ENCODE assay signal across 27 cellular contexts in genomic region chr7:17863815-17864159, GRCh38.
"Had no signal": no experiment of that assay in that cellular context is flagged by ENCODE, and none has a peak within 500 bp of the region (broad histone marks: within the 10 kb centered on the region; RNA-seq: fewer than 3 reads in every experiment).

No MANE protein-coding gene starts in this region.

- H3K4me3 Mint-ChIP-seq: immature natural killer cell; mesothelial cell of epicardium; natural killer cell; nephron progenitor cell; neural progenitor cell; stimulated activated memory B cell treated with anti-CD40 and anti-IgM and Interleukin-4, amounts not matched to agents 10 μg/mL and 1 μg/mL and 100 μg/mL, for 72 hours; stimulated activated naive CD8-positive, alpha-beta T cell treated with anti-CD3 and anti-CD28 coated beads, Interleukin-15, amount 100 ng/mL, for 72 hours; type B pancreatic cell had no signal

- H3K27ac ChIP-seq: neural progenitor cell, ovary, right atrium auricular region, right lobe of liver, tibial nerve, uterus had no signal

- H3K27me3 ChIP-seq: left lung, neural progenitor cell, ovary, right atrium auricular region, right lobe of liver, tibial nerve, uterus had no signal

- DNase-seq: immature natural killer cell; kidney; left colon; mesendoderm; naive B cell; natural killer cell; nephron progenitor cell; ovary; right lobe of liver; stimulated activated CD4-positive, alpha-beta T cell treated with anti-CD3 and anti-CD28 coated beads, Interleukin-1b, Interleukin-23, amount 100 ng/mL, for 48 hours; stimulated activated CD4-positive, alpha-beta T cell treated with anti-CD3 and anti-CD28 coated beads, Interleukin-2, amount 100 ng/mL, for 48 hours; stimulated activated CD4-positive, alpha-beta T cell treated with anti-CD3 and anti-CD28 coated beads, Interleukin-4, amount 100 ng/mL, for 4 hours; stimulated activated CD8-positive, alpha-beta memory T cell treated with anti-CD3 and anti-CD28 coated beads, Interleukin-4, amount 100 ng/mL, for 48 hours; stimulated activated naive CD4-positive, alpha-beta T cell treated with Interleukin-2 at 50 U/mL for 16 hours; stimulated activated naive CD8-positive, alpha-beta T cell treated with anti-CD3 and anti-CD28 coated beads, Interleukin-15, amount 100 ng/mL, for 72 hours; substantia nigra; uterus had no signal

- ATAC-seq: left colon; left lung; stimulated activated memory B cell treated with anti-CD40 and anti-IgM and Interleukin-4, amounts not matched to agents 10 μg/mL and 1 μg/mL and 100 μg/mL, for 72 hours; stimulated activated naive CD8-positive, alpha-beta T cell treated with anti-CD3 and anti-CD28 coated beads, Interleukin-15, amount 100 ng/mL, for 72 hours had no signal

- H3K27ac Mint-ChIP-seq: mesothelial cell of epicardium; nephron progenitor cell; neural progenitor cell; progenitor cell of endocrine pancreas; stimulated activated memory B cell treated with anti-CD40 and anti-IgM and Interleukin-4, amounts not matched to agents 10 μg/mL and 1 μg/mL and 100 μg/mL, for 72 hours; type B pancreatic cell had no signal

- FAIRE-seq: kidney had no signal

- H2AFZ ChIP-seq: neural progenitor cell had no signal

- H3K9ac ChIP-seq: neural progenitor cell had no signal

- H3K4me3 ChIP-seq: left lung, lung, neural progenitor cell, ovary, right atrium auricular region, right lobe of liver, smooth muscle cell, tibial nerve, uterus had no signal

- H3K9me3 Mint-ChIP-seq: natural killer cell had no signal

- H3K9me3 ChIP-seq: right lobe of liver, uterus had no signal

- H3K27me3 Mint-ChIP-seq: naive B cell; progenitor cell of endocrine pancreas; stimulated activated memory B cell treated with anti-CD40 and anti-IgM and Interleukin-4, amounts not matched to agents 10 μg/mL and 1 μg/mL and 100 μg/mL, for 72 hours; stimulated activated naive CD8-positive, alpha-beta T cell treated with anti-CD3 and anti-CD28 coated beads, Interleukin-15, amount 100 ng/mL, for 72 hours; type B pancreatic cell had no signal

- H3K4me2 ChIP-seq: neural progenitor cell, smooth muscle cell had no signal

- H3K36me3 ChIP-seq: ovary, uterus had no signal

- H3K4me1 Mint-ChIP-seq: mesothelial cell of epicardium; neural progenitor cell; stimulated activated naive CD8-positive, alpha-beta T cell treated with anti-CD3 and anti-CD28 coated beads, Interleukin-15, amount 100 ng/mL, for 72 hours had no signal

- H3K4me1 ChIP-seq: left lung, right lobe of liver, tibial nerve, uterus had no signal
